8 cellular contexts compared by ENCODE assay signal in genomic region chr10:102119417-102120141, GRCh38. TPM values are rescaled to one million over a fixed set of nuclear protein-coding genes. Genes with fewer than 3 reads are reported as not detected.
A peak's percentile ranks its signal among the peaks of the same experiment; 100 is the strongest.
DNase-seq lines count a peak whose midpoint lies in the region; ATAC-seq and TF ChIP-seq lines count a peak whose summit lies in the region.

No MANE protein-coding gene starts in this region.

- intact Hi-C loops in naive thymus-derived CD4-positive, alpha-beta T cell (cut with micrococcal nuclease): loop anchor here (1.0 to 5.0 kb wide), 7 partner anchors 13 to 525 kb away; partner anchors contain the start of genes NOLC1 (in 2 of the 2), OGA (in 2 of the 2) and TRIM8 (in 2 of the 2)

- 1% methylated on average over 22 of the region's 22 CpGs for WGBS in thymus

- peaks cover 51% of the 10 kb centered on the region for H3K4me1 ChIP-seq in ACC112 (ENCODE audit: control insufficient read depth, insufficient read depth, low read length, unreplicated experiment)
- peaks cover 41 to 47% of the 10 kb centered on the region in 2 donors for H3K4me1 ChIP-seq in naive thymus-derived CD4-positive, alpha-beta T cell (ENCODE audit: control insufficient read depth in 2 of 2, insufficient read depth in 2 of 2, low read length in 2 of 2)
- H3K4me1 ChIP-seq in thymus (ENCODE audit: control insufficient read depth, insufficient read depth, low read length): peaks cover 49% of the 10 kb centered on the region

- no peaks in the 10 kb centered on the region for H3K27me3 Mint-ChIP-seq in naive thymus-derived CD4-positive, alpha-beta T cell

- ATAC-seq in naive thymus-derived CD4-positive, alpha-beta T cell: peak; percentile 9

- peak overlapping the region; percentile 84 to 98 (median 93) for H3K4me3 Mint-ChIP-seq in naive thymus-derived CD4-positive, alpha-beta T cell

- peak overlapping the region; percentile 97 for H3K4me3 ChIP-seq in ACC112 (ENCODE audit: low read depth, low read length)
- H3K4me3 ChIP-seq in GM12875 (ENCODE audit: low read depth, low read length): peak overlapping the region; percentile 80
- peak overlapping the region; percentile 94 for H3K4me3 ChIP-seq in fibroblast of pulmonary artery (replicated peaks; ENCODE audit: low read depth, low read length)
- H3K4me3 ChIP-seq in naive thymus-derived CD4-positive, alpha-beta T cell (ENCODE audit: low read length): peak overlapping the region; percentile 90
- H3K4me3 ChIP-seq in thymus (ENCODE audit: low read length): peak overlapping the region; percentile 90

- H3K79me2 ChIP-seq in ACC112 (ENCODE audit: control insufficient read depth, insufficient read depth, low read length, unreplicated experiment): peaks cover 47% of the 10 kb centered on the region

- no peaks in the 10 kb centered on the region for H3K36me3 ChIP-seq in ACC112 (ENCODE audit: insufficient read depth, low read length)
- H3K36me3 ChIP-seq in naive thymus-derived CD4-positive, alpha-beta T cell (ENCODE audit: control insufficient read depth in 2 of 3, insufficient read depth in 3 of 3, low read length in 3 of 3): peaks cover 0 to 3% (median 0%) of the 10 kb centered on the region in 3 experiments
- no peaks in the 10 kb centered on the region for H3K36me3 ChIP-seq in thymus (ENCODE audit: control insufficient read depth, insufficient read depth)

- H3K36me3 Mint-ChIP-seq in naive thymus-derived CD4-positive, alpha-beta T cell: peaks cover 0 to 6% (median 0%) of the 10 kb centered on the region in 5 donors

- H3K9me3 ChIP-seq in naive thymus-derived CD4-positive, alpha-beta T cell (ENCODE audit: control insufficient read depth in 2 of 3, low read length in 3 of 3): no peaks in the 10 kb centered on the region
- H3K9me3 ChIP-seq in thymus (ENCODE audit: control insufficient read depth): peaks cover 2% of the 10 kb centered on the region

- H3K27ac Mint-ChIP-seq in naive thymus-derived CD4-positive, alpha-beta T cell: peak overlapping the region; percentile 80 to 98 (median 94)

- H2AFZ ChIP-seq in ACC112 (ENCODE audit: low read length, unreplicated experiment): peak overlapping the region; percentile 90

- H3K27ac ChIP-seq in ACC112 (ENCODE audit: low read depth, low read length): peak overlapping the region; percentile 64
- H3K27ac ChIP-seq in naive thymus-derived CD4-positive, alpha-beta T cell (ENCODE audit: low read depth, low read length): peak overlapping the region; percentile 97
- H3K27ac ChIP-seq in thymus (ENCODE audit: low read depth): peak overlapping the region; percentile 99

- DNase-seq in NCI-H82 treated with DMSO at 0.1 percent for 48 hours (lab: John Stamatoyannopoulos, UW; ENCODE audit: unreplicated experiment) (peak; percentile 32), fibroblast of pulmonary artery (ENCODE audit: low read depth) (peak; percentile 78), NCI-H2107 (lab: John Stamatoyannopoulos, UW) (no peak)
- DNase-seq in activated effector memory CD4-positive, alpha-beta T cell treated with Interleukin-2 at 50 U/mL for 16 hours: peak; percentile 31
- peak in 6 of 9 donors; percentile 38 to 53 (median 49) for DNase-seq in naive thymus-derived CD4-positive, alpha-beta T cell

- H3K27me3 ChIP-seq in ACC112 (ENCODE audit: insufficient read depth, low read length): no peaks in the 10 kb centered on the region
- no peaks in the 10 kb centered on the region for H3K27me3 ChIP-seq in naive thymus-derived CD4-positive, alpha-beta T cell (ENCODE audit: control insufficient read depth in 2 of 2, insufficient read depth in 2 of 2, low read length in 2 of 2)
- H3K27me3 ChIP-seq in thymus (ENCODE audit: control insufficient read depth, insufficient read depth): no peaks in the 10 kb centered on the region

- H3K4me1 Mint-ChIP-seq in naive thymus-derived CD4-positive, alpha-beta T cell: peaks cover 36 to 70% (median 59%) of the 10 kb centered on the region in 7 donors

- CTCF ChIA-PET in naive thymus-derived CD4-positive, alpha-beta T cell (lab: Charles Lee): interaction anchor here (1.0 to 1.2 kb wide), 2 partner anchors 13 to 314 kb away, joined by 4 to 6 read pairs; partner anchors contain the start of gene PPRC1

- no peaks in the 10 kb centered on the region for H3K9me3 Mint-ChIP-seq in naive thymus-derived CD4-positive, alpha-beta T cell

- POLR2A ChIA-PET in naive thymus-derived CD4-positive, alpha-beta T cell (lab: Charles Lee): interaction anchor here (0.7 to 1.8 kb wide), 11 partner anchors 9 to 526 kb away, joined by 3 to 15 read pairs (median 4); partner anchors contain the start of genes ACTR1A, HPS6, OGA and PPRC1

- no peak for TF ChIP-seq CTCF in GM12875 (IDR thresholded peaks at IDR 0.05; ENCODE audit: borderline replicate concordance, insufficient read depth, low read depth, low read length)
- TF ChIP-seq CTCF in fibroblast of pulmonary artery (IDR thresholded peaks at IDR 0.05; ENCODE audit: low read length, missing control alignments): no peak

RNA-seq across cellular contexts. Expression of gene LDB1, which starts 0.6 kb away (rescaled TPM):
- 100 to 1,000 TPM; 101 to 152 (median 115) TPM for total RNA-seq in naive thymus-derived CD4-positive, alpha-beta T cell
- 10 to 100 TPM; 26.2 to 45.8 TPM for polyA plus RNA-seq in naive thymus-derived CD4-positive, alpha-beta T cell
- 42.7 TPM for polyA plus RNA-seq in thymus

RNA-seq across cellular contexts. Expression of gene PPRC1, which starts 13.3 kb away (rescaled TPM):
- total RNA-seq in naive thymus-derived CD4-positive, alpha-beta T cell: 10 to 100 TPM; 33.7 to 56.5 (median 40.6) TPM
- polyA plus RNA-seq in naive thymus-derived CD4-positive, alpha-beta T cell: 10 to 100 TPM in 1 of 2 donors, 1 to 10 TPM in 1; 9.7 to 31.0 TPM
- polyA plus RNA-seq in thymus: 19.3 TPM

RNA-seq across cellular contexts. Expression of gene NOLC1, which starts 32.6 kb away (rescaled TPM):
- total RNA-seq in naive thymus-derived CD4-positive, alpha-beta T cell: 10 to 100 TPM; 45.1 to 98.5 (median 58.8) TPM
- 10 to 100 TPM; 54.5 to 91.6 TPM for polyA plus RNA-seq in naive thymus-derived CD4-positive, alpha-beta T cell
- 42.5 TPM for polyA plus RNA-seq in thymus

RNA-seq across cellular contexts. Expression of gene HPS6, which starts 54.4 kb away (rescaled TPM):
- total RNA-seq in naive thymus-derived CD4-positive, alpha-beta T cell: 10 to 100 TPM; 12.1 to 24.2 (median 20.9) TPM
- polyA plus RNA-seq in naive thymus-derived CD4-positive, alpha-beta T cell: 10 to 100 TPM; 13.8 to 29.9 TPM
- 8.7 TPM for polyA plus RNA-seq in thymus
